1 cellular context compared by ENCODE assay signal in the genomic region with DNA sequence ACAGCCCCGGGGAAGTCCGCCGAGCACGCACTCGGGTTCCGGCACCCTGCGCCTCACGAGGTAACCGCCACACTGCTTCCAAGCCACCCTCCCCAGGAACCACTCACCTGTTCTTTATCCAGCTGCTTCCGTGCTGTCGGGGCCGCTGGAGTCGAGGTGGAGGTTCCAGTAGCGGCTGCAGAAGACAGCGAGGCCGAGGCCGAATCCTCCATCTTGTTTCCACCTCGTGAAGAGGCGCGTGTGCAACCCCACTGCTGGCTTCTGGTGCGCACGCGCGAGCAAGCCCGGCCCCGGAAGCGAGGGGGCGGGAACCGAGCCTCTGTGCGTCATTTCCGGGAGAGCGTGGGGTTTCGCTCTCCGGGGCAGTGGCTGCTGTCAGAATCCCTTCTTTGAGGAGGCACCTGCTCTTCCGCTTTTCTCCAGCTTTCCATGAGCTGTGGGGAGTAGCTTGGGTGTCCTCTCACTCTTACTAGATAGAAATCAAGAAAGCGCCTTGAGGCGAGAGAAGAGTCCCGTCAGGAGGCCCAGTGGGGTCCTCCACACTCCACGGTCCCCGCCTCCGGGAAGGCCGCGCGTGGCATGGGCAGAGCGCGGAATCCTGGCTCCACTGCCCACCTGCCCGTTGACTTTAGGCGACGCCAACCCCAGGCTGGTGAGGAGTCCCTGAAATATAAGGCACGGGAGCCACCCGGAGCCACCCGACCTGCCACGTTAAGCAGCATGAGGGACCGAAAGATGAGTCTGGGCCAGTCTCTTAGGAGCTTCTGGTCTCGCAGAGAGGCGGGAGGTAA.
TF ChIP-seq lines count a peak whose summit lies in the region.

Gene RSL1D1, minus strand, starts transcription at position 242 of the 791 bp plus-strand sequence. Its CDS starts 30 bp downstream, at position 212.

TF ChIP-seq in HEK293, 187 proteins besides CTCF, POLR2A, EP300 and RAD21 (continued from another document and continues in another):
- TF ChIP-seq PRDM2 (tag by site-specific recombination; IDR thresholded peaks at IDR 0.05; ENCODE audit: borderline replicate concordance) (no peak), ZNF18 (tag by site-specific recombination; IDR thresholded peaks at IDR 0.05) (no peak), ZSCAN16 (tag by site-specific recombination; IDR thresholded peaks at IDR 0.05) (no peak), ZNF157 (tag by site-specific recombination; IDR thresholded peaks at IDR 0.05) (no peak), ZNF596 (tag by site-specific recombination; IDR thresholded peaks at IDR 0.05) (no peak), WT1 (tag by site-specific recombination; IDR thresholded peaks at IDR 0.05) (no peak), FEZF1 (tag by site-specific recombination; IDR thresholded peaks at IDR 0.05) (no peak), ZNF211 (tag by site-specific recombination; IDR thresholded peaks at IDR 0.05; ENCODE audit: low read depth) (no peak), ZNF621 (tag by site-specific recombination; IDR thresholded peaks at IDR 0.05) (no peak), ZNF48 (tag by site-specific recombination; IDR thresholded peaks at IDR 0.05) (no peak), ZNF785 (tag by site-specific recombination; IDR thresholded peaks at IDR 0.05) (no peak), ZNF549 (tag by site-specific recombination; IDR thresholded peaks at IDR 0.05) (no peak), HOXA7 (CRISPR knock-in tag; IDR thresholded peaks at IDR 0.05; ENCODE audit: borderline replicate concordance) (no peak), ZNF776 (tag by site-specific recombination; IDR thresholded peaks at IDR 0.05; ENCODE audit: borderline replicate concordance) (no peak), GFI1B (tag by site-specific recombination; IDR thresholded peaks at IDR 0.05) (0 out of 2 replicates have a peak, but pooled peaks have one; percentile 47), ZNF341 (tag by site-specific recombination; IDR thresholded peaks at IDR 0.05; ENCODE audit: low read depth) (peak; percentile 47), ZNF560 (tag by site-specific recombination; IDR thresholded peaks at IDR 0.05; ENCODE audit: borderline replicate concordance) (no peak), HOXD13 (CRISPR knock-in tag; IDR thresholded peaks at IDR 0.05; ENCODE audit: borderline replicate concordance) (no peak), ZFP69B (tag by site-specific recombination; IDR thresholded peaks at IDR 0.05) (no peak), ZNF664 (tag by site-specific recombination; IDR thresholded peaks at IDR 0.05) (no peak), HOXC10 (CRISPR knock-in tag; IDR thresholded peaks at IDR 0.05) (no peak), ZNF121 (tag by site-specific recombination; IDR thresholded peaks at IDR 0.05) (no peak), GLIS2 (tag by site-specific recombination; IDR thresholded peaks at IDR 0.05) (no peak; the same call in 1 of the 2 replicates), MZF1 (tag by site-specific recombination; IDR thresholded peaks at IDR 0.05; ENCODE audit: borderline replicate concordance) (no peak), IKZF3 (tag by site-specific recombination; IDR thresholded peaks at IDR 0.05) (no peak), ZNF792 (tag by site-specific recombination; IDR thresholded peaks at IDR 0.05) (no peak), ZNF777 (tag by site-specific recombination; IDR thresholded peaks at IDR 0.05; ENCODE audit: borderline replicate concordance) (peak; percentile 74; the same call in 1 of the 2 replicates), SP3 (tag by site-specific recombination; IDR thresholded peaks at IDR 0.05) (peak; percentile 96), ZBTB7A (tag by site-specific recombination; IDR thresholded peaks at IDR 0.05; ENCODE audit: low read depth) (no peak), REPIN1 (tag by site-specific recombination; IDR thresholded peaks at IDR 0.05; ENCODE audit: low read depth) (no peak), YY2 (tag by site-specific recombination; IDR thresholded peaks at IDR 0.05) (peak; percentile 80), ZNF132 (tag by site-specific recombination; IDR thresholded peaks at IDR 0.05; ENCODE audit: borderline replicate concordance) (no peak), ZNF677 (tag by site-specific recombination; IDR thresholded peaks at IDR 0.05) (no peak), YY1 (tag by site-specific recombination; IDR thresholded peaks at IDR 0.05) (peak; percentile 89), ZNF404 (tag by site-specific recombination; IDR thresholded peaks at IDR 0.05) (no peak), TSHZ1 (tag by site-specific recombination; IDR thresholded peaks at IDR 0.05; ENCODE audit: borderline replicate concordance) (no peak), OVOL3 (tag by site-specific recombination; IDR thresholded peaks at IDR 0.05) (no peak)
- TF ChIP-seq, protein P1, sequence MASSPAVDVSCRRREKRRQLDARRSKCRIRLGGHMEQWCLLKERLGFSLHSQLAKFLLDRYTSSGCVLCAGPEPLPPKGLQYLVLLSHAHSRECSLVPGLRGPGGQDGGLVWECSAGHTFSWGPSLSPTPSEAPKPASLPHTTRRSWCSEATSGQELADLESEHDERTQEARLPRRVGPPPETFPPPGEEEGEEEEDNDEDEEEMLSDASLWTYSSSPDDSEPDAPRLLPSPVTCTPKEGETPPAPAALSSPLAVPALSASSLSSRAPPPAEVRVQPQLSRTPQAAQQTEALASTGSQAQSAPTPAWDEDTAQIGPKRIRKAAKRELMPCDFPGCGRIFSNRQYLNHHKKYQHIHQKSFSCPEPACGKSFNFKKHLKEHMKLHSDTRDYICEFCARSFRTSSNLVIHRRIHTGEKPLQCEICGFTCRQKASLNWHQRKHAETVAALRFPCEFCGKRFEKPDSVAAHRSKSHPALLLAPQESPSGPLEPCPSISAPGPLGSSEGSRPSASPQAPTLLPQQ (tag by site-specific recombination; IDR thresholded peaks at IDR 0.05) = peak; percentile 62
- TF ChIP-seq, protein P2, sequence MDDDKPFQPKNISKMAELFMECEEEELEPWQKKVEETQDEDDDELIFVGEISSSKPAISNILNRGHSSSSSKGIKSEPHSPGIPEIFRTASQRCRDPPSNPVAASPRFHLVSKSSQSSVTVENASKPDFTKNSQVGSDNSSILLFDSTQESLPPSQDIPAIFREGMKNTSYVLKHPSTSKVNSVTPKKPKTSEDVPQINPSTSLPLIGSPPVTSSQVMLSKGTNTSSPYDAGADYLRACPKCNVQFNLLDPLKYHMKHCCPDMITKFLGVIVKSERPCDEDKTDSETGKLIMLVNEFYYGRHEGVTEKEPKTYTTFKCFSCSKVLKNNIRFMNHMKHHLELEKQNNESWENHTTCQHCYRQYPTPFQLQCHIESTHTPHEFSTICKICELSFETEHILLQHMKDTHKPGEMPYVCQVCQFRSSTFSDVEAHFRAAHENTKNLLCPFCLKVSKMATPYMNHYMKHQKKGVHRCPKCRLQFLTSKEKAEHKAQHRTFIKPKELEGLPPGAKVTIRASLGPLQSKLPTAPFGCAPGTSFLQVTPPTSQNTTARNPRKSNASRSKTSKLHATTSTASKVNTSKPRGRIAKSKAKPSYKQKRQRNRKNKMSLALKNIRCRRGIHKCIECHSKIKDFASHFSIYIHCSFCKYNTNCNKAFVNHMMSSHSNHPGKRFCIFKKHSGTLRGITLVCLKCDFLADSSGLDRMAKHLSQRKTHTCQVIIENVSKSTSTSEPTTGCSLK (tag by site-specific recombination; IDR thresholded peaks at IDR 0.05) = no peak
- TF ChIP-seq, protein P3, sequence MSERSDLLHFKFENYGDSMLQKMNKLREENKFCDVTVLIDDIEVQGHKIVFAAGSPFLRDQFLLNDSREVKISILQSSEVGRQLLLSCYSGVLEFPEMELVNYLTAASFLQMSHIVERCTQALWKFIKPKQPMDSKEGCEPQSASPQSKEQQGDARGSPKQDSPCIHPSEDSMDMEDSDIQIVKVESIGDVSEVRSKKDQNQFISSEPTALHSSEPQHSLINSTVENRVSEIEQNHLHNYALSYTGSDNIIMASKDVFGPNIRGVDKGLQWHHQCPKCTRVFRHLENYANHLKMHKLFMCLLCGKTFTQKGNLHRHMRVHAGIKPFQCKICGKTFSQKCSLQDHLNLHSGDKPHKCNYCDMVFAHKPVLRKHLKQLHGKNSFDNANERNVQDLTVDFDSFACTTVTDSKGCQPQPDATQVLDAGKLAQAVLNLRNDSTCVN (tag by site-specific recombination; optimal IDR thresholded peaks at IDR 0.05) = peak; percentile 53
- TF ChIP-seq, protein P4, sequence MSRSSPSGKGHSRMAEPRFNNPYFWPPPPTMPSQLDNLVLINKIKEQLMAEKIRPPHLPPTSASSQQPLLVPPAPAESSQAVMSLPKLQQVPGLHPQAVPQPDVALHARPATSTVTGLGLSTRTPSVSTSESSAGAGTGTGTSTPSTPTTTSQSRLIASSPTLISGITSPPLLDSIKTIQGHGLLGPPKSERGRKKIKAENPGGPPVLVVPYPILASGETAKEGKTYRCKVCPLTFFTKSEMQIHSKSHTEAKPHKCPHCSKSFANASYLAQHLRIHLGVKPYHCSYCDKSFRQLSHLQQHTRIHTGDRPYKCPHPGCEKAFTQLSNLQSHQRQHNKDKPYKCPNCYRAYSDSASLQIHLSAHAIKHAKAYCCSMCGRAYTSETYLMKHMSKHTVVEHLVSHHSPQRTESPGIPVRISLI (tag by site-specific recombination; IDR thresholded peaks at IDR 0.05) = no peak
